ENCODE assay signal across 26 cellular contexts in the genomic region with DNA sequence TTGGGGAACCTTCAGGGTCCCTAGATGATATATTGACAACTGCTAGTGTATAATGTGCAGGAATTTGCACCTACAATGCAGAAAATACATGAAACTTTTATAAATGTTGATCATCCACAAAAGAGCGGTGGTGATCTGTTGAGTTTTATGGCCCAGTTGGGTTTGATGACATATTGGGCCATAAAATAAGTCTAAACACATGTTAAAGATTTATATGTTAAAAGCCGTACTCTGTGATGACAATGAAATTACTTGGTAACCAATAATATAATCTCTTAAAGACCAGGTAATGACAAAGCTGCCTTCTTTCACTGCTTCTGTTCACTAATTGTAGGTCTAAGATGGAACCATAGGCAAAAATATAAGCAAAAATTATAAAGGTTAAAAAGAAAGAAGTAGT.
"Had no signal": no experiment of that assay in that cellular context is flagged by ENCODE, and none has a peak within 500 bp of the region (broad histone marks: within the 10 kb centered on the region; RNA-seq: fewer than 3 reads in every experiment).

No MANE protein-coding gene starts in this region.

- H3K27ac ChIP-seq: neural progenitor cell, pancreas, prostate gland, right lobe of liver, stomach, thoracic aorta, thyroid gland, transverse colon, upper lobe of right lung, uterus had no signal

- H3K36me3 ChIP-seq: neural progenitor cell, pancreas, prostate gland, right lobe of liver, sigmoid colon, stomach, thoracic aorta, thyroid gland, transverse colon, upper lobe of right lung, uterus had no signal

- H3K4me1 ChIP-seq: pancreas, prostate gland, right lobe of liver, upper lobe of right lung, uterus had no signal

- H3K4me1 Mint-ChIP-seq: naive thymus-derived CD4-positive, alpha-beta T cell; natural killer cell; stimulated activated effector memory CD8-positive, alpha-beta T cell treated with anti-CD3 and anti-CD28 coated beads, Interleukin-12 subunit alpha, Interleukin-12 subunit beta, amount 100 ng/mL, for 72 hours; stimulated activated naive B cell treated with anti-CD40 and anti-IgM and Interleukin-4, amounts not matched to agents 10 μg/mL and 1 μg/mL and 100 μg/mL, for 72 hours had no signal

- ATAC-seq: naive thymus-derived CD4-positive, alpha-beta T cell; natural killer cell; pancreas; right cardiac atrium; right lobe of liver; stimulated activated effector memory CD8-positive, alpha-beta T cell treated with anti-CD3 and anti-CD28 coated beads, Interleukin-12 subunit alpha, Interleukin-12 subunit beta, amount 100 ng/mL, for 72 hours; stimulated activated naive B cell treated with anti-CD40 and anti-IgM and Interleukin-4, amounts not matched to agents 10 μg/mL and 1 μg/mL and 100 μg/mL, for 72 hours; upper lobe of right lung had no signal

- DNase-seq: naive thymus-derived CD4-positive, alpha-beta T cell; natural killer cell; occipital lobe; pancreas; right cardiac atrium; right lobe of liver; sigmoid colon; small intestine; stimulated activated CD4-positive, alpha-beta T cell treated with anti-CD3 and anti-CD28 coated beads, Interleukin-15, amount 100 ng/mL, for 24 hours; stimulated activated CD4-positive, alpha-beta T cell treated with anti-CD3 and anti-CD28 coated beads, Interleukin-2, amount 100 ng/mL, for 24 hours; stimulated activated CD4-positive, alpha-beta T cell treated with anti-CD3 and anti-CD28 coated beads, Interleukin-2, amount 100 ng/mL, for 48 hours; stimulated activated CD4-positive, alpha-beta T cell treated with anti-CD3 and anti-CD28 coated beads, Interleukin-4, amount 100 ng/mL, for 24 hours; stimulated activated naive B cell treated with anti-CD40 and anti-IgM and Interleukin-4, amounts not matched to agents 10 μg/mL and 1 μg/mL and 100 μg/mL, for 72 hours; stimulated activated naive CD4-positive, alpha-beta T cell treated with Interleukin-2 at 50 U/mL for 16 hours; stomach; thyroid gland; transverse colon; upper lobe of right lung; uterus had no signal

- H3K36me3 Mint-ChIP-seq: naive thymus-derived CD4-positive, alpha-beta T cell; natural killer cell; stimulated activated effector memory CD8-positive, alpha-beta T cell treated with anti-CD3 and anti-CD28 coated beads, Interleukin-12 subunit alpha, Interleukin-12 subunit beta, amount 100 ng/mL, for 72 hours; stimulated activated naive B cell treated with anti-CD40 and anti-IgM and Interleukin-4, amounts not matched to agents 10 μg/mL and 1 μg/mL and 100 μg/mL, for 72 hours had no signal

- H3K4me3 Mint-ChIP-seq: naive thymus-derived CD4-positive, alpha-beta T cell; natural killer cell; nephron; neural progenitor cell; stimulated activated effector memory CD8-positive, alpha-beta T cell treated with anti-CD3 and anti-CD28 coated beads, Interleukin-12 subunit alpha, Interleukin-12 subunit beta, amount 100 ng/mL, for 72 hours; stimulated activated naive B cell treated with anti-CD40 and anti-IgM and Interleukin-4, amounts not matched to agents 10 μg/mL and 1 μg/mL and 100 μg/mL, for 72 hours; stimulated activated naive CD8-positive, alpha-beta T cell treated with anti-CD3 and anti-CD28 coated beads, Interleukin-15, Interleukin-2, amounts not matched to agents 100 ng/mL and 50 ng/mL, for 24 hours; type B pancreatic cell had no signal

- H3K9me3 Mint-ChIP-seq: nephron; neural progenitor cell; stimulated activated effector memory CD8-positive, alpha-beta T cell treated with anti-CD3 and anti-CD28 coated beads, Interleukin-12 subunit alpha, Interleukin-12 subunit beta, amount 100 ng/mL, for 72 hours; stimulated activated naive CD8-positive, alpha-beta T cell treated with anti-CD3 and anti-CD28 coated beads, Interleukin-15, Interleukin-2, amounts not matched to agents 100 ng/mL and 50 ng/mL, for 24 hours; type B pancreatic cell had no signal

- H3K9ac ChIP-seq: neural progenitor cell had no signal

- H3K27ac Mint-ChIP-seq: naive thymus-derived CD4-positive, alpha-beta T cell; natural killer cell; nephron; neural progenitor cell; stimulated activated effector memory CD8-positive, alpha-beta T cell treated with anti-CD3 and anti-CD28 coated beads, Interleukin-12 subunit alpha, Interleukin-12 subunit beta, amount 100 ng/mL, for 72 hours; stimulated activated naive B cell treated with anti-CD40 and anti-IgM and Interleukin-4, amounts not matched to agents 10 μg/mL and 1 μg/mL and 100 μg/mL, for 72 hours; stimulated activated naive CD8-positive, alpha-beta T cell treated with anti-CD3 and anti-CD28 coated beads, Interleukin-15, Interleukin-2, amounts not matched to agents 100 ng/mL and 50 ng/mL, for 24 hours; type B pancreatic cell had no signal

- H3K27me3 Mint-ChIP-seq: stimulated activated naive B cell treated with anti-CD40 and anti-IgM and Interleukin-4, amounts not matched to agents 10 μg/mL and 1 μg/mL and 100 μg/mL, for 72 hours; stimulated activated naive CD8-positive, alpha-beta T cell treated with anti-CD3 and anti-CD28 coated beads, Interleukin-15, Interleukin-2, amounts not matched to agents 100 ng/mL and 50 ng/mL, for 24 hours; type B pancreatic cell had no signal

- H3K27me3 ChIP-seq: neural progenitor cell, pancreas, right lobe of liver, sigmoid colon, stomach, thyroid gland, transverse colon, upper lobe of right lung, uterus had no signal

- H3K4me3 ChIP-seq: neural progenitor cell, pancreas, prostate gland, right lobe of liver, sigmoid colon, stomach, thoracic aorta, thyroid gland, transverse colon, upper lobe of right lung, uterus had no signal

- H3K9me3 ChIP-seq: pancreas, prostate gland, right lobe of liver, sigmoid colon, stomach, thoracic aorta, thyroid gland, transverse colon, upper lobe of right lung, uterus had no signal
